1 cellular context compared by ENCODE assay signal in genomic region chr16:50396770-50397525, GRCh38.
TF ChIP-seq lines count a peak whose summit lies in the region.

No MANE protein-coding gene starts in this region.

TF ChIP-seq in GM23338, 12 proteins besides CTCF, POLR2A, EP300 and RAD21 (continued from another document):
- TF ChIP-seq ZNF462 (CRISPR knock-in tag; IDR thresholded peaks at IDR 0.05) (no peak), POLR2AphosphoS5 (IDR thresholded peaks at IDR 0.05; ENCODE audit: low read depth) (no peak), STAT1 (IDR thresholded peaks at IDR 0.05; ENCODE audit: unreplicated experiment) (no peak), REST (IDR thresholded peaks at IDR 0.05; ENCODE audit: unreplicated experiment) (no peak), NANOG (IDR thresholded peaks at IDR 0.05; ENCODE audit: borderline replicate concordance) (no peak), CREB1 (CRISPR knock-in tag; IDR thresholded peaks at IDR 0.05; ENCODE audit: low read depth) (no peak)
